In the genomic region with DNA sequence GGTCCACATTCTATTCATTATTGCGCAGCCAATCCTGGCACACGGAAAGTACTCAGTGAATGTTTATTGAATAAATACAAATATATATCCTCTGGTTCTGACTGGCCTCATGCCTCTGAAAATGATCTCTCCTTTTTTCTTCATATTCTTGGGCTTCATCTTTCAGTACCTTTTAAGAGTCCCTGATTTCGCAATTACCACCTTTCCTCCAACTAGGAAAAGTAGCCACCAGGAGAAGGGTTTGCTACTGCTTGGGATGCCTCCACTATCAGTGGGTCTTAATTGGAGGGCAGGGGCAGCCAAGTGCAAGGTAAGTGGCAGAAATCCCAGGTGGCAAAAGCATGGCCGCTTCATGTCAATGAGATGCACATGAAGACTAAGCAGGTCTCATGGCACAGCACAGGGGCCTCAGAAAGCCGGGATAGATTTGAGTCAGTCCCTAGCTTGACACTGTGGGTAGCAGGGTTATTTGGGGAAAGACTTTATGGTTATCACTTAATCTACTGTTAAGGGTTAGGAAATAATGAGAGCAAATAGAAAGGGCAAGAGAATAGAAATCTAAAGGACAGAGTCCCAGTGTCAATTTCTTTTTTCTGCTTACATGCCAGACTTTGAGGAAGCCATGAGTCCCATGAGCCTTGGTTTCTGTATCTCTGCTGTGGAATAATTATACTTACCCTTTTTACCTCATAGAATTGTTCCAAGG, we compare ENCODE assay signal across 19 cellular contexts.
DNase-seq lines count a peak whose midpoint lies in the region; ATAC-seq, FAIRE-seq and TF ChIP-seq lines count a peak whose summit lies in the region.
"Had no signal": no experiment of that assay in that cellular context is flagged by ENCODE, and none has a peak within 500 bp of the region (broad histone marks: within the 10 kb centered on the region; RNA-seq: fewer than 3 reads in every experiment).

No MANE protein-coding gene starts in this region.

- no peak overlapping the region for H3K27ac ChIP-seq in BLaER1 treated with 17β-estradiol and CSF1 and Interleukin-3, amounts not matched to agents 10 nM and 100 nM
- H3K27ac ChIP-seq in HepG2 (ENCODE audit: extremely low read length, insufficient read depth, low read length), result no peak overlapping the region
- no peak overlapping the region for H3K27ac ChIP-seq in neuronal stem cell (replicated peaks; ENCODE audit: low read length)
- H3K27ac ChIP-seq: GM23248 had no signal

- no peak overlapping the region for H3K14ac ChIP-seq in neuronal stem cell (ENCODE audit: low read length)

- ATAC-seq in HepG2 (no peak), HG03378 (IDR thresholded peaks at IDR 0.05; ENCODE audit: unreplicated experiment) (no peak)
- ATAC-seq: GM12878 had no signal

- H3K9me3 ChIP-seq in BLaER1 treated with 17β-estradiol and CSF1 and Interleukin-3, amounts not matched to agents 10 nM and 100 nM (replicated peaks in 1 of 11), result 0 out of 22 replicates have a peak, but pooled peaks cover 0 to 4% (median 0%) of the 10 kb centered on the region in 11 experiments
- no peaks in the 10 kb centered on the region for H3K9me3 ChIP-seq in HepG2 (ENCODE audit: low read length)
- no peaks in the 10 kb centered on the region for H3K9me3 ChIP-seq in neuronal stem cell (replicated peaks in 1 of 2; ENCODE audit: control insufficient read depth in 2 of 2, insufficient read depth in 1 of 2, low read depth in 1 of 2, low read length in 2 of 2)
- H3K9me3 ChIP-seq: HAP-1 had no signal

- H2BK5ac ChIP-seq in neuronal stem cell (ENCODE audit: low read length), result no peak overlapping the region

- no peak overlapping the region for H2BK15ac ChIP-seq in neuronal stem cell (ENCODE audit: low read length)

- H2AFZ ChIP-seq in HepG2 (ENCODE audit: low read length) (no peak overlapping the region), neuronal stem cell (ENCODE audit: low read length) (no peak overlapping the region)
- H2AFZ ChIP-seq: GM23248 had no signal

- CTCF ChIA-PET in HepG2 (lab: Yijun Ruan, JAX; ENCODE audit: low intra/inter-chr PET ratio, low total read pairs), result no interaction called here

- TF ChIP-seq EP300 in Ishikawa (IDR thresholded peaks at IDR 0.05; ENCODE audit: borderline replicate concordance) (no peak), HepG2 (IDR thresholded peaks at IDR 0.05; ENCODE audit: low read depth in 2 of 2, low read length in 2 of 2) (no peak), HepG2 (CRISPR knock-in tag; IDR thresholded peaks at IDR 0.05; ENCODE audit: borderline replicate concordance) (no peak)

- H3K18ac ChIP-seq in neuronal stem cell (ENCODE audit: low read length), result no peak overlapping the region

- no peak for TF ChIP-seq POLR2A in HepG2 (IDR thresholded peaks at IDR 0.05; ENCODE audit: insufficient read depth in 1 of 2, low read depth in 2 of 2, low read length in 2 of 2)

- no peak for FAIRE-seq in HepG2 (lab: Jason Lieb, UNC)
- FAIRE-seq: D721Med, GM12878, GM19239, H54 had no signal

- H3K36me3 ChIP-seq in BLaER1 treated with 17β-estradiol and CSF1 and Interleukin-3, amounts not matched to agents 10 nM and 100 nM, result no peaks in the 10 kb centered on the region
- no peaks in the 10 kb centered on the region for H3K36me3 ChIP-seq in HepG2 (replicated peaks in 1 of 2; ENCODE audit: control insufficient read depth in 1 of 2, insufficient read depth in 2 of 2, low read length in 2 of 2)
- H3K36me3 ChIP-seq in neuronal stem cell (replicated peaks in 1 of 2; ENCODE audit: control insufficient read depth in 2 of 2, insufficient read depth in 2 of 2, low read length in 2 of 2), result no peaks in the 10 kb centered on the region
- H3K36me3 ChIP-seq: HAP-1 had no signal

- intact Hi-C loops in HepG2 (cut with micrococcal nuclease; ENCODE audit: unreplicated experiment), result no loop called here

- TF ChIP-seq CTCF in HepG2 (CRISPR knock-in tag; IDR thresholded peaks at IDR 0.05), result no peak

- DNase-seq in HepG2 (ENCODE audit: low spot score) (no peak), neuronal stem cell (ENCODE audit: low spot score) (no peak), H4 (ENCODE audit: low spot score) (no peak)
- DNase-seq: CD4-positive, alpha-beta T cell; CD8-positive, alpha-beta memory T cell; DMS 273 treated with DMSO at 0.1 percent for 48 hours; DMS79; EL; GDM1; GM23248; HFFc6 had no signal

- peak overlapping the region in 7 of 11 experiments; percentile 2 to 31 (median 18); a peak in 8 of 22 replicates for H3K4me2 ChIP-seq in BLaER1 treated with 17β-estradiol and CSF1 and Interleukin-3, amounts not matched to agents 10 nM and 100 nM
- H3K4me2 ChIP-seq in HepG2 (ENCODE audit: low read depth, low read length) (no peak overlapping the region), neuronal stem cell (ENCODE audit: insufficient read depth, low read length, poor library complexity, severe bottlenecking) (no peak overlapping the region)

- no peaks in the 10 kb centered on the region for H3K79me1 ChIP-seq in neuronal stem cell (ENCODE audit: low read depth, low read length)

- H2BK12ac ChIP-seq in neuronal stem cell (ENCODE audit: low read length), result no peak overlapping the region

- no peaks in the 10 kb centered on the region for H3K27me3 ChIP-seq in BLaER1 treated with 17β-estradiol and CSF1 and Interleukin-3, amounts not matched to agents 10 nM and 100 nM
- no peaks in the 10 kb centered on the region for H3K27me3 ChIP-seq in HepG2 (ENCODE audit: control insufficient read depth in 1 of 2, insufficient read depth in 2 of 2, low read length in 2 of 2)
- no peaks in the 10 kb centered on the region for H3K27me3 ChIP-seq in neuronal stem cell (ENCODE audit: control insufficient read depth in 3 of 3, insufficient read depth in 3 of 3, low read depth in 1 of 3, low read length in 3 of 3)

- H4K20me1 ChIP-seq in BLaER1 treated with 17β-estradiol and CSF1 and Interleukin-3, amounts not matched to agents 10 nM and 100 nM, result no peaks in the 10 kb centered on the region
- H4K20me1 ChIP-seq in HepG2 (ENCODE audit: insufficient read depth, low read length), result no peaks in the 10 kb centered on the region

- no peak overlapping the region for H3K4me3 ChIP-seq in BLaER1 treated with 17β-estradiol and CSF1 and Interleukin-3, amounts not matched to agents 10 nM and 100 nM
- H3K4me3 ChIP-seq in HepG2 (replicated peaks in 1 of 3; ENCODE audit: insufficient read depth in 1 of 3, low read depth in 2 of 3, low read length in 3 of 3) (no peak overlapping the region), neuronal stem cell (ENCODE audit: low read length in 2 of 2) (no peak overlapping the region)
- H3K4me3 ChIP-seq: GM12878, GM23248, HAP-1 had no signal

- no peak overlapping the region for H3K23ac ChIP-seq in neuronal stem cell (ENCODE audit: low read depth, low read length, poor library complexity)

- H2AK5ac ChIP-seq in neuronal stem cell (ENCODE audit: low read depth, low read length), result no peak overlapping the region

- BruUV-seq in HepG2 (replicated peaks; lab: Mats Ljungman, UMichigan), result no TSS peak

- H4K8ac ChIP-seq in neuronal stem cell (ENCODE audit: low read depth, low read length), result no peak overlapping the region

- no peaks in the 10 kb centered on the region for H3K79me2 ChIP-seq in HepG2 (ENCODE audit: insufficient read depth, low read length)

- POLR2A ChIA-PET in HepG2 (lab: Yijun Ruan, JAX), result no interaction called here

- in situ Hi-C loops in HepG2 (cut with HindIII; ENCODE audit: extremely low pct_ligation_motif_present, low pct_unique_long_range_greater_than_20kb), result no loop called here

- H3K4me1 ChIP-seq in BLaER1 treated with 17β-estradiol and CSF1 and Interleukin-3, amounts not matched to agents 10 nM and 100 nM, result peaks cover 28 to 59% (median 50%) of the 10 kb centered on the region in 10 experiments
- H3K4me1 ChIP-seq in HepG2 (ENCODE audit: insufficient read depth, low read length) (no peaks in the 10 kb centered on the region), neuronal stem cell (ENCODE audit: control insufficient read depth in 2 of 2, insufficient read depth in 1 of 2, low read depth in 1 of 2, low read length in 2 of 2) (peaks cover 3 to 4% of the 10 kb centered on the region in 2 donors)
- H3K4me1 ChIP-seq: HAP-1 had no signal

- no peak overlapping the region for H3K9ac ChIP-seq in BLaER1 treated with 17β-estradiol and CSF1 and Interleukin-3, amounts not matched to agents 10 nM and 100 nM
- no peak overlapping the region for H3K9ac ChIP-seq in HepG2 (ENCODE audit: insufficient read depth, low read depth, low read length)
- H3K9ac ChIP-seq in neuronal stem cell (ENCODE audit: low read depth, low read length, poor library complexity), result no peak overlapping the region
- H3K9ac ChIP-seq: GM23248 had no signal

- TF ChIP-seq RAD21 in Ishikawa (IDR thresholded peaks at IDR 0.05; ENCODE audit: low read depth) (no peak), HepG2 (CRISPR knock-in tag; IDR thresholded peaks at IDR 0.05) (no peak)

- 61% methylated on average over 5 of the region's 5 CpGs for WGBS in HepG2 (ENCODE audit: low lambda C conversion rate)
- no CpG with 5 or more reads among the region's 5 CpGs for WGBS in neuronal stem cell (ENCODE audit: extremely low coverage in 2 of 2, insufficient read length in 2 of 2, insufficient replicate concordance in 1 of 2), 2 donors

- H2BK120ac ChIP-seq in neuronal stem cell (ENCODE audit: low read depth, low read length), result no peak overlapping the region

- no peak overlapping the region for H4K91ac ChIP-seq in neuronal stem cell (ENCODE audit: low read depth, low read length, poor library complexity)

- no peak overlapping the region for H3K4ac ChIP-seq in neuronal stem cell (ENCODE audit: low read length)

TF ChIP-seq in Ishikawa, 13 proteins besides CTCF, POLR2A, EP300 and RAD21:
- no peak for TF ChIP-seq YY1 (IDR thresholded peaks at IDR 0.05; ENCODE audit: low read depth)
- TF ChIP-seq CEBPB (IDR thresholded peaks at IDR 0.05), result 0 out of 2 replicates have a peak, but pooled peaks have one; percentile 10
- no peak for TF ChIP-seq FOXM1 (IDR thresholded peaks at IDR 0.05; ENCODE audit: borderline replicate concordance, low read depth)
- no peak for TF ChIP-seq USF1 (IDR thresholded peaks at IDR 0.05)
TF ChIP-seq in Ishikawa: peak in this region for 1.

TF ChIP-seq in HepG2, 621 proteins besides CTCF, POLR2A, EP300 and RAD21:
- TF ChIP-seq CEBPB (IDR thresholded peaks at IDR 0.05; ENCODE audit: borderline replicate concordance, low read depth, low read length), result peak; percentile 72
- no peak for TF ChIP-seq PBX3 (CRISPR knock-in tag; IDR thresholded peaks at IDR 0.05; ENCODE audit: borderline replicate concordance)

Comparison
In these comparisons a context has a peak if more than half of its experiments do, and no peak if none do; other contexts are left out.
1. H3K4me2 ChIP-seq: peak in BLaER1 treated with 17β-estradiol and CSF1 and Interleukin-3, amounts not matched to agents 10 nM and 100 nM (7 of 11); none in HepG2 (single experiment) and neuronal stem cell (single experiment).